Comparison of ENCODE assay signal across 16 cellular contexts in the genomic region with DNA sequence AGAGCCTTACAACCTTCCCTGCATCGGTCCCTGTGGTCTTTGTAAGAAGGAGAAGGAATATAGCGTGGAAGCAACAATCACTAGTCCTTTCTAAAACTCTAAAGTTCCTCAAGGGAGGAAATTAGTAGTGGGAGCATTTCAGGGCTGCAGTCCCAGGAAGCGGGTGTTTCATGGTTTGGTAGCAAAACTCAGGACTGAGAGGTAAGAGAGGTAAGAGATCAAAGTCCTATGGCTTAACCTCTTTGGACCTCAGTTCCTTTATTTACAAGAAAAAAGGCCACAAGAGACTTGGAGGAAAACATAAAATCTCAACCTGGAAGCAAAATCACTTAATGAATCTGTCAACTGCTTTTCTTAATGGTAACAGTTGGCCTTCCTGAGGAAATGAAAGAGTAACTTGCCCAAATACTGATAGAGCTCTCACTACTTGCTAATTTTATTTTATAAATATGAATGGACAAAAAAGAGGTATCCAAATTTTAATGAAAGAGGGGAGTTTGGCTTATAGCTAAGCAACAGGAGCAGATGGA. TPM values are rescaled to one million over a fixed set of nuclear protein-coding genes. Genes with fewer than 3 reads are reported as not detected.
A peak's percentile ranks its signal among the peaks of the same experiment; 100 is the strongest.
DNase-seq lines count a peak whose midpoint lies in the region; ATAC-seq, FAIRE-seq and TF ChIP-seq lines count a peak whose summit lies in the region.
"Had no signal": no experiment of that assay in that cellular context is flagged by ENCODE, and none has a peak within 500 bp of the region (broad histone marks: within the 10 kb centered on the region; RNA-seq: fewer than 3 reads in every experiment).

No MANE protein-coding gene starts in this region.

- H3K4me3 Mint-ChIP-seq in activated naive CD4-positive, alpha-beta T cell treated with anti-CD3 and anti-CD28 coated beads for 36 hours = no peak overlapping the region
- H3K4me3 Mint-ChIP-seq: B cell; CD4-positive, alpha-beta memory T cell; IgD-negative memory B cell had no signal

- no peak overlapping the region for H3K4me2 ChIP-seq in GM12878 (ENCODE audit: control insufficient read depth, insufficient read depth)
- H3K4me2 ChIP-seq in hepatocyte = peak overlapping the region; percentile 13

- RAD21 ChIA-PET in GM12878 (lab: Charles Lee; ENCODE audit: unreplicated experiment) = no interaction called here

- H3K4me1 Mint-ChIP-seq in activated naive CD4-positive, alpha-beta T cell treated with anti-CD3 and anti-CD28 coated beads for 36 hours (ENCODE audit: low read depth) = no peaks in the 10 kb centered on the region
- H3K4me1 Mint-ChIP-seq: B cell, IgD-negative memory B cell had no signal

- FAIRE-seq in GM19239 (lab: Jason Lieb, UNC) (peak; percentile 14), GM12878 (lab: Jason Lieb, UNC) (no peak)
- FAIRE-seq: A204.1, GM18507, H54 had no signal

- no peaks in the 10 kb centered on the region for H4K20me1 ChIP-seq in GM12878 (ENCODE audit: control insufficient read depth, insufficient read depth)
- H4K20me1 ChIP-seq in hepatocyte (ENCODE audit: insufficient read depth, poor library complexity, severe bottlenecking) = no peaks in the 10 kb centered on the region

- H3K9me3 ChIP-seq in GM12878 (replicated peaks; ENCODE audit: control insufficient read depth, insufficient read depth, low read length) = no peaks in the 10 kb centered on the region; the same call in 2 of the 3 replicates
- H3K9me3 ChIP-seq in hepatocyte (ENCODE audit: low read depth) = no peaks in the 10 kb centered on the region
- H3K9me3 ChIP-seq in right lobe of liver = no peaks in the 10 kb centered on the region
- H3K9me3 ChIP-seq in left lung = no peaks in the 10 kb centered on the region

- in situ Hi-C loops in GM12878 (cut with MboI) = loop anchor here (10.0 to 25.0 kb wide), 2 partner anchors 649 to 1347 kb away; partner anchors contain the start of genes ASB7 and LINS1

- H3K36me3 ChIP-seq in GM12878 (ENCODE audit: control insufficient read depth in 2 of 2, insufficient read depth in 2 of 2, low read length in 1 of 2) = no peaks in the 10 kb centered on the region
- H3K36me3 ChIP-seq in hepatocyte (replicated peaks; ENCODE audit: insufficient read depth, low read depth) = no peaks in the 10 kb centered on the region
- peaks cover 0 to 3% (median 1%) of the 10 kb centered on the region in 4 donors for H3K36me3 ChIP-seq in right lobe of liver
- peaks cover 0 to 6% of the 10 kb centered on the region in 2 donors for H3K36me3 ChIP-seq in left lung

- POLR2A ChIA-PET in GM12878 (lab: Charles Lee) = interaction anchor here (0.6 kb wide), 1 partner anchor 51 kb away, joined by 8 read pairs; no protein-coding TSS in a partner anchor

- TF ChIP-seq RAD21 in GM12878 (IDR thresholded peaks at IDR 0.05; ENCODE audit: insufficient read depth, low read depth, low read length) = no peak

- CTCF ChIA-PET in GM12878 (lab: Yijun Ruan, JAX) = no interaction called here
- CTCF ChIA-PET in activated naive CD4-positive, alpha-beta T cell treated with anti-CD3 and anti-CD28 coated beads for 36 hours (lab: Charles Lee) = interaction anchor here (2.2 kb wide), 1 partner anchor 7 kb away, joined by 9 read pairs; no protein-coding TSS in a partner anchor

- H3K27ac ChIP-seq in GM12878 (ENCODE audit: control insufficient read depth, insufficient read depth) (no peak overlapping the region), hepatocyte (no peak overlapping the region), right lobe of liver (peak overlapping the region in 1 of 3 donors; percentile 35), left lung (no peak overlapping the region)
- H3K27ac ChIP-seq: GM23248 had no signal

- H3K27ac Mint-ChIP-seq in activated naive CD4-positive, alpha-beta T cell treated with anti-CD3 and anti-CD28 coated beads for 36 hours = no peak overlapping the region
- H3K27ac Mint-ChIP-seq: B cell had no signal

- WGBS in GM12878 (ENCODE audit: insufficient coverage, insufficient replicate concordance, low lambda C conversion rate, missing lambda C conversion rate) = 95% methylated on average over 3 of the region's 3 CpGs
- WGBS in hepatocyte (ENCODE audit: low lambda C conversion rate, missing lambda C conversion rate) = 79% methylated on average over 3 of the region's 3 CpGs
- 68% methylated on average over 3 of the region's 3 CpGs for WGBS in right lobe of liver (ENCODE audit: insufficient coverage, low coverage, low lambda C conversion rate, missing lambda C conversion rate)

- peaks cover 2% of the 10 kb centered on the region for H3K36me3 Mint-ChIP-seq in activated naive CD4-positive, alpha-beta T cell treated with anti-CD3 and anti-CD28 coated beads for 36 hours (ENCODE audit: low read depth)

- ATAC-seq in GM12878 (no peak), right lobe of liver (peak; percentile 44 to 59 (median 54)), left lung (no peak)

- no peak overlapping the region for H3K4me3 ChIP-seq in GM12878
- H3K4me3 ChIP-seq in hepatocyte = no peak overlapping the region
- H3K4me3 ChIP-seq in right lobe of liver = no peak overlapping the region
- no peak overlapping the region for H3K4me3 ChIP-seq in left lung
- H3K4me3 ChIP-seq: GM23248 had no signal

- no peak overlapping the region for H3K9ac ChIP-seq in GM12878 (ENCODE audit: control insufficient read depth, insufficient read depth, low read length)
- H3K9ac ChIP-seq: GM23248 had no signal

- no peaks in the 10 kb centered on the region for H3K9me2 ChIP-seq in hepatocyte (replicated peaks; ENCODE audit: insufficient read depth)

- H3K4me1 ChIP-seq in GM12878 (ENCODE audit: control insufficient read depth, insufficient read depth, low read length) = no peaks in the 10 kb centered on the region
- peaks cover 9% of the 10 kb centered on the region for H3K4me1 ChIP-seq in hepatocyte (ENCODE audit: insufficient read depth)
- peaks cover 0 to 25% (median 9%) of the 10 kb centered on the region in 4 donors for H3K4me1 ChIP-seq in right lobe of liver
- H3K4me1 ChIP-seq in left lung = no peaks in the 10 kb centered on the region

- no peaks in the 10 kb centered on the region for H3K9me3 Mint-ChIP-seq in activated naive CD4-positive, alpha-beta T cell treated with anti-CD3 and anti-CD28 coated beads for 36 hours
- H3K9me3 Mint-ChIP-seq: CD4-positive, alpha-beta memory T cell; IgD-negative memory B cell had no signal

- H3K27me3 ChIP-seq in GM12878 (replicated peaks in 1 of 2; ENCODE audit: control insufficient read depth in 2 of 2, insufficient read depth in 2 of 2, low read length in 1 of 2) (no peaks in the 10 kb centered on the region), hepatocyte (no peaks in the 10 kb centered on the region), right lobe of liver (no peaks in the 10 kb centered on the region), left lung (no peaks in the 10 kb centered on the region)

- intact Hi-C loops in GM12878 (cut with micrococcal nuclease; ENCODE audit: unreplicated experiment) (no loop called here), right lobe of liver (cut with DNase I) (no loop called here), left lung (cut with DNase I) (no loop called here)
- intact Hi-C loops in activated naive CD4-positive, alpha-beta T cell treated with anti-CD3 and anti-CD28 coated beads for 36 hours (cut with micrococcal nuclease) = no loop called here

- no peak for TF ChIP-seq CTCF in GM12878 (IDR thresholded peaks at IDR 0.05 in 2 of 3, conservative IDR thresholded peaks at IDR 0.05 in 1 of 3; ENCODE audit: control insufficient read depth in 2 of 3, extremely low read depth in 1 of 3, insufficient read depth in 1 of 3, low read depth in 3 of 3, low read length in 3 of 3)
- TF ChIP-seq CTCF in hepatocyte (IDR thresholded peaks at IDR 0.05; ENCODE audit: poor library complexity) = no peak
- TF ChIP-seq CTCF in right lobe of liver (IDR thresholded peaks at IDR 0.05) = no peak
- TF ChIP-seq CTCF in left lung (IDR thresholded peaks at IDR 0.05) = no peak

- TF ChIP-seq EP300 in GM12878 (IDR thresholded peaks at IDR 0.05; ENCODE audit: borderline replicate concordance in 1 of 2, control insufficient read depth in 1 of 2, low read depth in 2 of 2, low read length in 2 of 2) = no peak

- SMC1A ChIA-PET in GM12878 (lab: Charles Lee; ENCODE audit: uncharacterized antibody, unreplicated experiment) = interaction anchor here (0.7 kb wide), 1 partner anchor 46 kb away, joined by 3 read pairs; no protein-coding TSS in a partner anchor

- TF ChIP-seq POLR2A in GM12878 (IDR thresholded peaks at IDR 0.05; ENCODE audit: low read depth, low read length) (no peak), right lobe of liver (IDR thresholded peaks at IDR 0.05) (no peak)

- H3K79me2 ChIP-seq in GM12878 (ENCODE audit: control insufficient read depth, insufficient read depth, low read length) = no peaks in the 10 kb centered on the region
- peaks cover 6% of the 10 kb centered on the region for H3K79me2 ChIP-seq in hepatocyte

- H2AFZ ChIP-seq in GM12878 (ENCODE audit: control insufficient read depth, low read depth, low read length) = no peak overlapping the region
- H2AFZ ChIP-seq in hepatocyte = no peak overlapping the region
- H2AFZ ChIP-seq: GM23248 had no signal

- DNase-seq in GM19239 (ENCODE audit: insufficient read length, low spot score) (no peak), GM12878 (ENCODE audit: low read depth, low spot score) (no peak), hepatocyte (ENCODE audit: low spot score) (no peak), right lobe of liver (no peak), left lung (no peak)
- DNase-seq in activated effector memory CD4-positive, alpha-beta T cell treated with Interleukin-2 at 50 U/mL for 16 hours = no peak
- DNase-seq in activated naive CD4-positive, alpha-beta T cell treated with anti-CD3 and anti-CD28 coated beads for 36 hours = no peak
- DNase-seq: C1 segment of cervical spinal cord; CD4-positive, alpha-beta memory T cell; COR-L47; GM23248 had no signal

- no peaks in the 10 kb centered on the region for H3K27me3 Mint-ChIP-seq in activated naive CD4-positive, alpha-beta T cell treated with anti-CD3 and anti-CD28 coated beads for 36 hours (ENCODE audit: low read depth)
- H3K27me3 Mint-ChIP-seq: B cell; CD4-positive, alpha-beta memory T cell; IgD-negative memory B cell had no signal

- TSS peak; percentile 39 for BruUV-seq in GM12878 (replicated peaks; lab: Mats Ljungman, UMichigan)

RNA-seq across cellular contexts. Expression of gene LRRC28, which starts 14.3 kb away (rescaled TPM):
- total RNA-seq in GM12878 (2013; cell fraction: nucleolus; rRNA removed) = 92.6 and 104 TPM in 2 replicates
- total RNA-seq in GM12878 (2014; rRNA removed) = 27.3 and 37.5 TPM in 2 replicates
- total RNA-seq in GM12878 (2014; rRNA removed; fragmentation: Illumina TruSeq; extraction: Trizol) = 21.5 and 25.1 TPM in 2 replicates
- 24.8 and 27.7 TPM in 2 replicates for total RNA-seq in GM12878 (2021)
- 14.7 TPM for polyA plus RNA-seq in GM12878 (2011; ENCODE audit: low read depth)
- 54.9 and 60.0 TPM in 2 replicates for polyA plus RNA-seq in GM12878 (2011; rRNA removed)
- 44.5 and 55.7 TPM in 2 replicates for polyA plus RNA-seq in GM12878 (2011; cell fraction: cytosol; rRNA removed)
- 42.0 and 47.6 TPM in 2 replicates for polyA plus RNA-seq in GM12878 (2011; cell fraction: nucleus; rRNA removed)
- 17.1 and 22.1 TPM in 2 replicates for polyA plus RNA-seq in GM12878 (2012)
- polyA plus RNA-seq in GM12878 (2014; fragmentation: Illumina TruSeq; extraction: Trizol) = 27.5 and 34.0 TPM in 2 replicates
- polyA plus RNA-seq in GM12878 (2014; fragmentation: Nextera tagmentation; extraction: Ambion mirVana) = 10 to 100 TPM; 27.7 to 32.1 TPM
- 17.2 and 21.3 TPM in 2 replicates for polyA plus RNA-seq in GM12878 (2014; rRNA removed)
- polyA plus RNA-seq in GM12878 (2016; fragmentation: Nextera tagmentation; extraction: Ambion mirVana) = 10 to 100 TPM; 34.2 to 40.2 TPM
- polyA minus RNA-seq in GM12878 (2011; rRNA and poly(A)+ RNA removed) = 88.3 and 92.0 TPM in 2 replicates
- polyA minus RNA-seq in GM12878 (2011; cell fraction: cytosol; rRNA and poly(A)+ RNA removed) = 13.1 and 14.5 TPM in 2 replicates
- polyA minus RNA-seq in GM12878 (2011; cell fraction: nucleus; rRNA and poly(A)+ RNA removed) = 61.3 and 101 TPM in 2 replicates
- 55.5 and 63.5 TPM in 2 replicates for total RNA-seq in hepatocyte
- polyA plus RNA-seq in hepatocyte = 32.1 and 33.3 TPM in 2 replicates
- total RNA-seq in right lobe of liver = 10 to 100 TPM; 21.8 to 70.1 (median 31.9) TPM
- 10 to 100 TPM; 15.8 to 18.9 TPM for total RNA-seq in activated naive CD4-positive, alpha-beta T cell treated with anti-CD3 and anti-CD28 coated beads for 36 hours
- total RNA-seq in left lung = 10 to 100 TPM; 14.9 to 18.4 TPM

RNA-seq across cellular contexts. Expression of gene TTC23, which starts 16.2 kb away (rescaled TPM):
- 30.8 and 33.5 TPM in 2 replicates for total RNA-seq in GM12878 (2013; cell fraction: nucleolus; rRNA removed)
- 6.8 and 7.5 TPM in 2 replicates for total RNA-seq in GM12878 (2014; rRNA removed)
- total RNA-seq in GM12878 (2014; rRNA removed; fragmentation: Illumina TruSeq; extraction: Trizol) = 9.0 and 9.7 TPM in 2 replicates
- 7.8 and 8.0 TPM in 2 replicates for total RNA-seq in GM12878 (2021)
- 4.6 TPM for polyA plus RNA-seq in GM12878 (2011; ENCODE audit: low read depth)
- polyA plus RNA-seq in GM12878 (2011; rRNA removed) = 2.7 and 3.3 TPM in 2 replicates
- polyA plus RNA-seq in GM12878 (2011; cell fraction: cytosol; rRNA removed) = 2.4 and 4.6 TPM in 2 replicates
- 5.5 and 7.3 TPM in 2 replicates for polyA plus RNA-seq in GM12878 (2011; cell fraction: nucleus; rRNA removed)
- polyA plus RNA-seq in GM12878 (2012) = 4.9 TPM in 2 replicates
- polyA plus RNA-seq in GM12878 (2014; fragmentation: Illumina TruSeq; extraction: Trizol) = 6.8 and 9.7 TPM in 2 replicates
- polyA plus RNA-seq in GM12878 (2014; fragmentation: Nextera tagmentation; extraction: Ambion mirVana) = 1 to 10 TPM; 1.2 to 1.4 TPM
- polyA plus RNA-seq in GM12878 (2014; rRNA removed) = 3.6 and 4.0 TPM in 2 replicates
- 1 to 10 TPM; 6.2 to 7.2 TPM for polyA plus RNA-seq in GM12878 (2016; fragmentation: Nextera tagmentation; extraction: Ambion mirVana)
- polyA minus RNA-seq in GM12878 (2011; rRNA and poly(A)+ RNA removed) = 6.5 and 10.0 TPM in 2 replicates
- polyA minus RNA-seq in GM12878 (2011; cell fraction: cytosol; rRNA and poly(A)+ RNA removed) = 2.1 and 3.7 TPM in 2 replicates
- polyA minus RNA-seq in GM12878 (2011; cell fraction: nucleus; rRNA and poly(A)+ RNA removed) = 6.3 and 8.1 TPM in 2 replicates
- 33.2 and 46.3 TPM in 2 replicates for total RNA-seq in hepatocyte
- 31.3 and 40.4 TPM in 2 replicates for polyA plus RNA-seq in hepatocyte
- total RNA-seq in right lobe of liver = 10 to 100 TPM in 3 of 6 experiments, 1 to 10 TPM in 3; 6.1 to 18.4 (median 9.1) TPM
- 1 to 10 TPM; 4.6 to 5.5 TPM for total RNA-seq in activated naive CD4-positive, alpha-beta T cell treated with anti-CD3 and anti-CD28 coated beads for 36 hours
- total RNA-seq in left lung = 10 to 100 TPM; 14.0 to 19.4 TPM

Comparison
In these comparisons a context has a peak if more than half of its experiments do, and no peak if none do; other contexts are left out.
1. ATAC-seq: peak in right lobe of liver (4 of 4); none in GM12878 (single experiment) and left lung (single experiment).